ENCODE assay signal across 10 cellular contexts in the genomic region with DNA sequence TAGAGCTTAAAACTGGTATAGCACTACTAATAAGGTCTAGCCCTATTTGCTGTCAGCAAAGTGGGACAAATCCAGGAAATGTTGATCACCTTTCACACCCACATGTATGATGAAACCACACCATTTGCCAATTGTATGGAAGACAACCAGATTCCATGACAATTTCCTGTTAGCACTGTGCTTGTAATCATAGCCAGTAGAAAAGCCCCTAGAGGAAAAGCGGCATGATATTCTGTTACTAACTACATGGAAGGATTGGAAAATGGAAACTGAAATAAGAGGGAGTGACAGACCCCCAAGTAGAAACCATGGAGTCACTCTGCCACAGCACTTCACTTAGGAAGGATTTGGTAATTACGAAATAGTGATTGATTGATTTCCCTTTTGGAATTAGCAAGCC. TPM values are rescaled to one million over a fixed set of nuclear protein-coding genes. Genes with fewer than 3 reads are reported as not detected.
DNase-seq lines count a peak whose midpoint lies in the region; ATAC-seq and TF ChIP-seq lines count a peak whose summit lies in the region.
"Had no signal": no experiment of that assay in that cellular context is flagged by ENCODE, and none has a peak within 500 bp of the region (broad histone marks: within the 10 kb centered on the region; RNA-seq: fewer than 3 reads in every experiment).

No MANE protein-coding gene starts in this region.

- ATAC-seq in HG03342 (IDR thresholded peaks at IDR 0.05; ENCODE audit: unreplicated experiment) = no peak

- no peaks in the 10 kb centered on the region for H3K36me3 ChIP-seq in ovary
- no peaks in the 10 kb centered on the region for H3K36me3 ChIP-seq in MG63
- H3K36me3 ChIP-seq: spleen had no signal

- TF ChIP-seq CTCF in GM10266 (IDR thresholded peaks at IDR 0.05; ENCODE audit: control insufficient read depth, insufficient read depth, low read depth, missing control alignments) (no peak), epithelial cell of esophagus (IDR thresholded peaks at IDR 0.05; ENCODE audit: insufficient read depth, low read depth, low read length, missing control alignments) (no peak), ovary (IDR thresholded peaks at IDR 0.05) (no peak)

- H3K27me3 ChIP-seq in ovary = no peaks in the 10 kb centered on the region
- H3K27me3 ChIP-seq in MG63 = no peaks in the 10 kb centered on the region

- H3K27ac ChIP-seq in ovary = no peak overlapping the region

- DNase-seq in GM10266 (ENCODE audit: extremely low spot score) (peak; percentile 13), NCI-H774 (lab: John Stamatoyannopoulos, UW) (peak; percentile 34), epithelial cell of esophagus (ENCODE audit: low read depth) (peak; percentile 76), ovary (no peak), MG63 (no peak), HK-2 (ENCODE audit: unreplicated experiment) (no peak)
- DNase-seq in activated effector memory CD4-positive, alpha-beta T cell treated with Interleukin-2 at 50 U/mL for 16 hours = no peak
- DNase-seq: spleen had no signal

- H3K9me3 ChIP-seq in ovary = no peaks in the 10 kb centered on the region
- H3K9me3 ChIP-seq in MG63 = no peaks in the 10 kb centered on the region
- H3K9me3 ChIP-seq: spleen had no signal

- WGBS in ovary, 3 donors = 82 to 91% (median 86%) methylated on average over 2 of the region's 2 CpGs

- peaks cover 6% of the 10 kb centered on the region for H3K4me1 ChIP-seq in ovary (ENCODE audit: insufficient read depth)

- H3K4me3 ChIP-seq in epithelial cell of esophagus (ENCODE audit: low read length) = peak overlapping the region; percentile 69
- peak overlapping the region; percentile 45 for H3K4me3 ChIP-seq in ovary
- H3K4me3 ChIP-seq in MG63 = no peak overlapping the region

- TF ChIP-seq EP300 in ovary (IDR thresholded peaks at IDR 0.05) = no peak

- no peak for TF ChIP-seq POLR2A in ovary (IDR thresholded peaks at IDR 0.05)

- intact Hi-C loops in ovary (cut with DNase I) = loop anchor here (10.0 kb wide), 3 partner anchors 79 to 959 kb away; partner anchors contain the start of genes AK3 (in 2 of the 4) and RIC1 (in 1 of the 4)

RNA-seq across cellular contexts. Expression of gene SPATA6L, which starts 0.9 kb away (rescaled TPM):
- 10 to 100 TPM in 1 of 7 donors, 1 to 10 TPM in 6; 1.5 to 25.0 (median 2.5) TPM for total RNA-seq in ovary
- polyA plus RNA-seq in ovary = 1 to 10 TPM in 1 of 2 donors, under 1 TPM in 1; 0.69 to 1.4 TPM
- total RNA-seq in MG63 (2014; rRNA removed; shearing (Covaris generic); ENCODE audit: low replicate concordance) = not detected in 2 replicates
- total RNA-seq: NCI-H460 had no signal

RNA-seq across cellular contexts. Expression of gene PLPP6, which starts 3.3 kb away (rescaled TPM):
- 1 to 10 TPM; 4.6 to 10.0 (median 5.2) TPM for total RNA-seq in ovary
- 1 to 10 TPM; 5.3 to 8.3 TPM for polyA plus RNA-seq in ovary
- total RNA-seq in MG63 (2014; rRNA removed; shearing (Covaris generic); ENCODE audit: low replicate concordance) = 2.0 and 3.5 TPM in 2 replicates

RNA-seq across cellular contexts. Expression of gene CDC37L1, which starts 14.0 kb away (rescaled TPM):
- 10 to 100 TPM; 19.6 to 24.2 (median 21.8) TPM for total RNA-seq in ovary
- polyA plus RNA-seq in ovary = 10 to 100 TPM; 14.6 to 15.8 TPM
- 12.9 and 17.0 TPM in 2 replicates for total RNA-seq in MG63 (2014; rRNA removed; shearing (Covaris generic); ENCODE audit: low replicate concordance)

Comparison
In these comparisons a context has a peak if more than half of its experiments do, and no peak if none do; other contexts are left out.
1. DNase-seq: peak in GM10266 (single experiment), NCI-H774 (single experiment) and epithelial cell of esophagus (single experiment); none in ovary (0 of 5), MG63 (single experiment), activated effector memory CD4-positive, alpha-beta T cell treated with Interleukin-2 at 50 U/mL for 16 hours (single experiment) and HK-2 (single experiment).